20 cellular contexts compared by ENCODE assay signal in genomic region chr6:54646069-54646468, GRCh38.
DNase-seq lines count a peak whose midpoint lies in the region; TF ChIP-seq lines count a peak whose summit lies in the region.
"Had no signal": no experiment of that assay in that cellular context is flagged by ENCODE, and none has a peak within 500 bp of the region (broad histone marks: within the 10 kb centered on the region; RNA-seq: fewer than 3 reads in every experiment).

No MANE protein-coding gene starts in this region.

- H3K27me3 Mint-ChIP-seq in chondrocyte (ENCODE audit: low read depth) (no peaks in the 10 kb centered on the region), immature natural killer cell (ENCODE audit: low read depth in 3 of 3) (peaks cover 0 to 3% (median 2%) of the 10 kb centered on the region in 3 donors)

- H3K27ac ChIP-seq in tibial artery (peak overlapping the region; percentile 44 to 73), left ventricle myocardium inferior (replicated peaks) (no peak overlapping the region)
- H3K27ac ChIP-seq: 22Rv1, GM23248, HL-60, RWPE1 had no signal

- H3K27ac Mint-ChIP-seq in chondrocyte (ENCODE audit: unreplicated experiment) (peak overlapping the region; percentile 86), immature natural killer cell (no peak overlapping the region)
- H3K27ac Mint-ChIP-seq: CD8-positive, alpha-beta T cell had no signal

- no peaks in the 10 kb centered on the region for H3K36me3 Mint-ChIP-seq in chondrocyte (ENCODE audit: low read depth)
- no peaks in the 10 kb centered on the region for H3K36me3 Mint-ChIP-seq in immature natural killer cell
- H3K36me3 Mint-ChIP-seq: CD8-positive, alpha-beta T cell had no signal

- intact Hi-C loops in tibial artery (cut with DNase I; ENCODE audit: low total_unique reads) (no loop called here), left ventricle myocardium inferior (cut with micrococcal nuclease) (no loop called here)

- H3K4me3 Mint-ChIP-seq in chondrocyte (ENCODE audit: unreplicated experiment) (no peak overlapping the region), immature natural killer cell (no peak overlapping the region)
- H3K4me3 Mint-ChIP-seq: CD8-positive, alpha-beta T cell had no signal

- H3K27me3 ChIP-seq in neuron (ENCODE audit: insufficient read depth, low read length) (no peaks in the 10 kb centered on the region), tibial artery (no peaks in the 10 kb centered on the region), left ventricle myocardium inferior (ENCODE audit: low read depth) (no peaks in the 10 kb centered on the region)

- H3K9me3 ChIP-seq in neuron (ENCODE audit: low read length) (no peaks in the 10 kb centered on the region), tibial artery (no peaks in the 10 kb centered on the region), left ventricle myocardium inferior (replicated peaks) (no peaks in the 10 kb centered on the region)

- peak overlapping the region; percentile 22 for H2AFZ ChIP-seq in neuron (ENCODE audit: low read depth, low read length)
- H2AFZ ChIP-seq: GM23248 had no signal

- H3K9me3 Mint-ChIP-seq in chondrocyte (ENCODE audit: low read depth), result no peaks in the 10 kb centered on the region
- H3K9me3 Mint-ChIP-seq in immature natural killer cell, result peaks cover 0 to 9% (median 0%) of the 10 kb centered on the region in 6 donors

- H3K4me3 ChIP-seq in neuron (ENCODE audit: low read length) (no peak overlapping the region), tibial artery (no peak overlapping the region), left ventricle myocardium inferior (no peak overlapping the region), foreskin fibroblast (ENCODE audit: low read depth in 1 of 2, low read length in 2 of 2) (no peak overlapping the region)
- H3K4me3 ChIP-seq: GM12878, GM23248 had no signal

- DNase-seq in DMS53 (lab: John Stamatoyannopoulos, UW) (peak; percentile 44), DMS53 treated with DMSO at 0.1 percent for 48 hours (lab: John Stamatoyannopoulos, UW; ENCODE audit: unreplicated experiment) (no peak), chondrocyte (ENCODE audit: low spot score) (no peak), tibial artery (no peak), left ventricle myocardium inferior (no peak), immature natural killer cell (no peak), foreskin fibroblast (no peak)
- DNase-seq: CD8-positive, alpha-beta T cell; DND-41; GDM1; GM23248; HCEC 1CT; NCI-H146; NCI-H446; NCI-H69 had no signal

- H3K4me1 ChIP-seq in neuron (ENCODE audit: insufficient read depth, low read length) (peaks cover 16% of the 10 kb centered on the region), tibial artery (peaks cover 0 to 44% (median 16%) of the 10 kb centered on the region in 4 donors), left ventricle myocardium inferior (no peaks in the 10 kb centered on the region)

- H3K4me1 Mint-ChIP-seq in chondrocyte (ENCODE audit: low read depth), result peaks cover 37% of the 10 kb centered on the region
- no peaks in the 10 kb centered on the region for H3K4me1 Mint-ChIP-seq in immature natural killer cell

- no peaks in the 10 kb centered on the region for H3K36me3 ChIP-seq in neuron (ENCODE audit: insufficient read depth, low read length)
- H3K36me3 ChIP-seq in tibial artery, result no peaks in the 10 kb centered on the region
- no peaks in the 10 kb centered on the region for H3K36me3 ChIP-seq in left ventricle myocardium inferior

- no peak for TF ChIP-seq CTCF in chondrocyte (IDR thresholded peaks at IDR 0.05)
- TF ChIP-seq CTCF in tibial artery (IDR thresholded peaks at IDR 0.05), result no peak
- TF ChIP-seq CTCF in left ventricle myocardium inferior (IDR thresholded peaks at IDR 0.05; ENCODE audit: borderline replicate concordance), result no peak
- TF ChIP-seq CTCF in foreskin fibroblast (IDR thresholded peaks at IDR 0.05; ENCODE audit: low read depth, low read length), result no peak
